21 cellular contexts compared by ENCODE assay signal in the genomic region with DNA sequence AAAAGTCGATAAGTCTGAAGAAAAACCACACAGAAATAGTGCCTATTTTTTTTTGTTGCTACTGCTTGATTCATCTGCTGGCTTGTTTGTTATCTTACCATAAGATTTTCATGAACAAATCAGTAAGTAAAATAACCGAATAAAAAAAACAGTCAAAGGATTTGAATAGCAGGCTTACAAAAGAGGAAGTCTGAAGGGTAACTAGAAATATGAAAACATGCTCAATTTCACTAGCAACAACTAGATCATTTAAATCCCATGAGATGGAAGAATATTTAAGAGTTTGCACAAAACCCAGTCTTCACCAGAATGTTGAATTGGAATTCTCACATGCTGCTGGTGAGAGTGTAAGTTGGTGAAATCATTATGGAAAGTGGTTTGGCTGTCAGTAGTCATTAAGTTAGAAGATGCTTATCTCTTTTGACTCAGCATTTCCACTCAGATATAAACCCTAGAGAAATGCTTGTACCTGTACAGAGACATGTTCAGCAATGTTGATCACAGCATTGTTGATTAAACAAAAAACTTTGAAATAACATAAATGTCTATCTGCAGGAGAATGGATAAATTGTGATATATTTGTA.
DNase-seq lines count a peak whose midpoint lies in the region; ATAC-seq and TF ChIP-seq lines count a peak whose summit lies in the region.
"Had no signal": no experiment of that assay in that cellular context is flagged by ENCODE, and none has a peak within 500 bp of the region (broad histone marks: within the 10 kb centered on the region; RNA-seq: fewer than 3 reads in every experiment).

No MANE protein-coding gene starts in this region.

- no peak overlapping the region for H3K9ac ChIP-seq in Karpas-422 (ENCODE audit: low read length)

- H3K9me3 ChIP-seq in Karpas-422 (ENCODE audit: low read length) (no peaks in the 10 kb centered on the region), ascending aorta (no peaks in the 10 kb centered on the region), aorta (ENCODE audit: control insufficient read depth, low read length) (no peaks in the 10 kb centered on the region)
- H3K9me3 ChIP-seq: sigmoid colon, uterus had no signal

- H3K36me3 ChIP-seq in Karpas-422 (ENCODE audit: insufficient read depth, low read length) (peaks cover 21% of the 10 kb centered on the region), ascending aorta (no peaks in the 10 kb centered on the region), aorta (ENCODE audit: control insufficient read depth in 1 of 2, insufficient read depth in 2 of 2, low read length in 1 of 2) (peaks cover 0 to 3% of the 10 kb centered on the region in 2 donors)
- H3K36me3 ChIP-seq: uterus had no signal

- DNase-seq in CMK (ENCODE audit: low read depth) (peak; percentile 8), Karpas-422 (peak; percentile 74), astrocyte of the spinal cord (ENCODE audit: low read depth, low spot score) (peak; percentile 10), ascending aorta (ENCODE audit: low spot score in 2 of 2) (no peak), aorta (no peak), AG08396 (ENCODE audit: low spot score) (no peak)
- DNase-seq in activated T-cell treated with anti-CD3 and anti-CD28 coated beads, Interleukin-2, amount 50 U/mL, for 24 hours: no peak
- DNase-seq: activated CD8-positive, alpha-beta memory T cell treated with anti-CD3 and anti-CD28 coated beads for 24 hours; cerebellar nuclear complex; DMS153; IMR-90; NCI-H1694; RPMI8226; sigmoid colon; stimulated activated naive CD4-positive, alpha-beta T cell treated with Interleukin-2 at 50 U/mL for 16 hours; T1000; uterus had no signal

- H3K79me2 ChIP-seq in Karpas-422 (ENCODE audit: low read length): peaks cover 31% of the 10 kb centered on the region
- H3K79me2 ChIP-seq: hepatocyte had no signal

- WGBS in aorta, 2 donors: 78 to 84% methylated on average over 2 of the region's 2 CpGs

- in situ Hi-C loops in astrocyte of the spinal cord (cut with HindIII; ENCODE audit: low sequenced_read_pairs): no loop called here

- H3K4me3 ChIP-seq in Karpas-422 (ENCODE audit: low read length) (no peak overlapping the region), astrocyte of the spinal cord (ENCODE audit: low read depth, low read length) (no peak overlapping the region), ascending aorta (no peak overlapping the region), aorta (ENCODE audit: low read length in 2 of 2) (no peak overlapping the region)
- H3K4me3 ChIP-seq: hepatocyte, sigmoid colon, uterus had no signal

- H3K9me2 ChIP-seq in Karpas-422 (replicated peaks; ENCODE audit: insufficient read depth, low read length): no peaks in the 10 kb centered on the region

- peak overlapping the region; percentile 6 for H3K4me2 ChIP-seq in Karpas-422 (ENCODE audit: low read depth, low read length, poor library complexity, severe bottlenecking)
- H3K4me2 ChIP-seq: hepatocyte had no signal

- peak overlapping the region; percentile 51 for H3K27ac ChIP-seq in Karpas-422 (ENCODE audit: low read length)
- H3K27ac ChIP-seq in ascending aorta: no peak overlapping the region
- H3K27ac ChIP-seq in aorta (ENCODE audit: low read depth in 1 of 2, low read length in 2 of 2): no peak overlapping the region
- H3K27ac ChIP-seq: epithelial cell of prostate, hepatocyte, sigmoid colon, uterus had no signal

- peak; percentile 55 for ATAC-seq in GM18909 (IDR thresholded peaks at IDR 0.05; ENCODE audit: poor library complexity, unreplicated experiment)
- ATAC-seq in aorta (ENCODE audit: low FRiP score): no peak

- H3K9me3 Mint-ChIP-seq in activated T-cell treated with anti-CD3 and anti-CD28 coated beads, Interleukin-2, amount 50 U/mL, for 24 hours: no peaks in the 10 kb centered on the region
- H3K9me3 Mint-ChIP-seq: activated naive CD4-positive, alpha-beta T cell treated with anti-CD3 and anti-CD28 coated beads, Interleukin-2, amount 50 U/mL, for 72 hours had no signal

- H3K27me3 ChIP-seq in Karpas-422 (ENCODE audit: low read length): no peaks in the 10 kb centered on the region
- H3K27me3 ChIP-seq in ascending aorta: no peaks in the 10 kb centered on the region
- no peaks in the 10 kb centered on the region for H3K27me3 ChIP-seq in aorta (ENCODE audit: control insufficient read depth in 1 of 2, insufficient read depth in 2 of 2, low read length in 1 of 2)
- H3K27me3 ChIP-seq: hepatocyte, sigmoid colon, uterus had no signal

- no peak overlapping the region for H3K27ac Mint-ChIP-seq in activated T-cell treated with anti-CD3 and anti-CD28 coated beads, Interleukin-2, amount 50 U/mL, for 24 hours
- H3K27ac Mint-ChIP-seq: activated naive CD4-positive, alpha-beta T cell treated with anti-CD3 and anti-CD28 coated beads, Interleukin-2, amount 50 U/mL, for 72 hours had no signal

- intact Hi-C loops in ascending aorta (cut with DNase I) (no loop called here), aorta (cut with DNase I) (no loop called here)

- H3K4me1 ChIP-seq in Karpas-422 (ENCODE audit: low read length) (peaks cover 17% of the 10 kb centered on the region), ascending aorta (no peaks in the 10 kb centered on the region), aorta (ENCODE audit: control insufficient read depth in 1 of 2, insufficient read depth in 2 of 2, low read length in 2 of 2) (no peaks in the 10 kb centered on the region)
- H3K4me1 ChIP-seq: sigmoid colon, uterus had no signal

- H3K4me3 Mint-ChIP-seq in activated T-cell treated with anti-CD3 and anti-CD28 coated beads, Interleukin-2, amount 50 U/mL, for 24 hours: no peak overlapping the region

- peaks cover 1% of the 10 kb centered on the region for H3K36me3 Mint-ChIP-seq in activated T-cell treated with anti-CD3 and anti-CD28 coated beads, Interleukin-2, amount 50 U/mL, for 24 hours (ENCODE audit: low read depth)
- H3K36me3 Mint-ChIP-seq: activated naive CD4-positive, alpha-beta T cell treated with anti-CD3 and anti-CD28 coated beads, Interleukin-2, amount 50 U/mL, for 72 hours had no signal

- H3K27me3 Mint-ChIP-seq in activated T-cell treated with anti-CD3 and anti-CD28 coated beads, Interleukin-2, amount 50 U/mL, for 24 hours: no peaks in the 10 kb centered on the region

- no peaks in the 10 kb centered on the region for H4K20me1 ChIP-seq in Karpas-422 (ENCODE audit: insufficient read depth, low read depth, low read length)

- 0 out of 2 replicates have a peak overlapping the region, but pooled peaks have one; percentile 12 for H2AFZ ChIP-seq in Karpas-422 (ENCODE audit: low read length)
- H2AFZ ChIP-seq: hepatocyte had no signal

- peaks cover 8% of the 10 kb centered on the region for H3K4me1 Mint-ChIP-seq in activated T-cell treated with anti-CD3 and anti-CD28 coated beads, Interleukin-2, amount 50 U/mL, for 24 hours (ENCODE audit: low read depth)

- TF ChIP-seq CTCF in astrocyte of the spinal cord (IDR thresholded peaks at IDR 0.05; ENCODE audit: low read depth, low read length) (no peak), ascending aorta (IDR thresholded peaks at IDR 0.05) (no peak)

Comparison
In these comparisons a context has a peak if more than half of its experiments do, and no peak if none do; other contexts are left out.
1. DNase-seq: peak in CMK (single experiment), Karpas-422 (single experiment) and astrocyte of the spinal cord (single experiment); none in ascending aorta (0 of 2), aorta (0 of 2), AG08396 (single experiment) and activated T-cell treated with anti-CD3 and anti-CD28 coated beads, Interleukin-2, amount 50 U/mL, for 24 hours (single experiment).